In genomic region chr3:157447026-157447694, GRCh38 we compare ENCODE assay signal across 10 cellular contexts. TPM values are rescaled to one million over a fixed set of nuclear protein-coding genes. Genes with fewer than 3 reads are reported as not detected.
A peak's percentile ranks its signal among the peaks of the same experiment; 100 is the strongest.
DNase-seq lines count a peak whose midpoint lies in the region; ATAC-seq and TF ChIP-seq lines count a peak whose summit lies in the region.
"Had no signal": no experiment of that assay in that cellular context is flagged by ENCODE, and none has a peak within 500 bp of the region (broad histone marks: within the 10 kb centered on the region; RNA-seq: fewer than 3 reads in every experiment).

No MANE protein-coding gene starts in this region.

- H2AFZ ChIP-seq in GM23248, result no peak overlapping the region

- H3K9ac ChIP-seq in GM23248, result no peak overlapping the region

- H3K36me3 ChIP-seq in GM23248 (ENCODE audit: low read depth) (peaks cover 12% of the 10 kb centered on the region), RWPE2 (ENCODE audit: low read depth) (no peaks in the 10 kb centered on the region), uterus (no peaks in the 10 kb centered on the region)

- ATAC-seq in RWPE2 (ENCODE audit: low read depth) (peak; percentile 76), HG02884 (IDR thresholded peaks at IDR 0.05; ENCODE audit: unreplicated experiment) (no peak)

- H3K27me3 ChIP-seq in GM23248 (replicated peaks; ENCODE audit: insufficient read depth) (no peaks in the 10 kb centered on the region), RWPE2 (ENCODE audit: insufficient read depth, poor library complexity, severe bottlenecking) (no peaks in the 10 kb centered on the region), uterus (no peaks in the 10 kb centered on the region)

- intact Hi-C loops in uterus (cut with DNase I; ENCODE audit: low total_unique reads), result no loop called here

- no peaks in the 10 kb centered on the region for H4K20me1 ChIP-seq in GM23248 (ENCODE audit: insufficient read depth)

- H3K4me3 ChIP-seq in GM23248 (no peak overlapping the region), RWPE2 (ENCODE audit: severe bottlenecking) (no peak overlapping the region), foreskin fibroblast (ENCODE audit: low read depth in 1 of 2, low read length in 2 of 2) (no peak overlapping the region), uterus (no peak overlapping the region)

- no peaks in the 10 kb centered on the region for H3K79me2 ChIP-seq in GM23248 (ENCODE audit: insufficient read depth)

- H3F3A ChIP-seq in GM23248 (ENCODE audit: insufficient read depth), result peaks cover 54% of the 10 kb centered on the region

- H3K4me2 ChIP-seq in GM23248 (ENCODE audit: unreplicated experiment), result no peak overlapping the region

- no peaks in the 10 kb centered on the region for H3K9me2 ChIP-seq in GM23248 (ENCODE audit: insufficient read depth)

- no peak overlapping the region for H3K27ac ChIP-seq in 22Rv1
- peak overlapping the region; percentile 18 for H3K27ac ChIP-seq in GM23248
- H3K27ac ChIP-seq in RWPE2 (ENCODE audit: poor library complexity, severe bottlenecking), result no peak overlapping the region
- no peak overlapping the region for H3K27ac ChIP-seq in uterus

- 42 to 43% methylated on average over 3 of the region's 3 CpGs for WGBS in GM23248 (ENCODE audit: low coverage in 1 of 2, low lambda C conversion rate in 2 of 2, missing lambda C conversion rate in 2 of 2), 2 experiments

- TF ChIP-seq POLR2A in uterus (IDR thresholded peaks at IDR 0.05), result no peak

- peak; percentile 78 for DNase-seq in GM23248
- no peak for DNase-seq in RWPE2 (ENCODE audit: low spot score)
- DNase-seq in foreskin fibroblast, result peak; percentile 57 to 80
- no peak for DNase-seq in uterus
- DNase-seq in GM19240 (ENCODE audit: insufficient read length, low spot score), result no peak
- DNase-seq in effector CD4-positive, alpha-beta T cell, result no peak
- DNase-seq: central memory CD4-positive, alpha-beta T cell; NCI-H1417 treated with DMSO at 0.1 percent for 48 hours had no signal

- H3K4me1 ChIP-seq in GM23248 (ENCODE audit: insufficient read depth), result peaks cover 48% of the 10 kb centered on the region
- H3K4me1 ChIP-seq in RWPE2 (ENCODE audit: insufficient read depth, poor library complexity, severe bottlenecking), result peaks cover 15% of the 10 kb centered on the region
- no peaks in the 10 kb centered on the region for H3K4me1 ChIP-seq in uterus

- in situ Hi-C loops in GM23248 (cut with MboI), result no loop called here

- TF ChIP-seq CTCF in 22Rv1 (IDR thresholded peaks at IDR 0.05) (peak; percentile 55), RWPE2 (IDR thresholded peaks at IDR 0.05; ENCODE audit: poor library complexity, severe bottlenecking) (peak; percentile 89), foreskin fibroblast (IDR thresholded peaks at IDR 0.05; ENCODE audit: low read depth, low read length) (peak; percentile 86), uterus (IDR thresholded peaks at IDR 0.05) (peak in 1 of 4 experiments; percentile 47)

- H3K9me3 ChIP-seq in GM23248 (ENCODE audit: low read depth) (no peaks in the 10 kb centered on the region), RWPE2 (ENCODE audit: severe bottlenecking) (no peaks in the 10 kb centered on the region), uterus (no peaks in the 10 kb centered on the region)

RNA-seq across cellular contexts. Expression of gene PTX3, which starts 10.5 kb away (rescaled TPM):
- 267 and 300 TPM in 2 replicates for total RNA-seq in GM23248 (2014; rRNA removed; shearing (Covaris generic))
- polyA plus RNA-seq in GM23248 (2016; fragmentation: Nextera tagmentation; extraction: Ambion mirVana), result 251 and 261 TPM in 2 replicates
- total RNA-seq in uterus, result 1 to 10 TPM in 1 of 4 donors, under 1 TPM in 1, not detected in 2; 0.82 to 7.9 TPM

RNA-seq across cellular contexts. Expression of gene VEPH1, which starts 56.1 kb away (rescaled TPM):
- total RNA-seq in GM23248 (2014; rRNA removed; shearing (Covaris generic)), result 34.0 and 44.0 TPM in 2 replicates
- 35.3 and 36.8 TPM in 2 replicates for polyA plus RNA-seq in GM23248 (2016; fragmentation: Nextera tagmentation; extraction: Ambion mirVana)
- total RNA-seq in uterus, result 10 to 100 TPM in 1 of 4 donors, not detected in 3; 12.2 TPM

Comparison
In these comparisons a context has a peak if more than half of its experiments do, and no peak if none do; other contexts are left out.
1. DNase-seq: peak in GM23248 (single experiment) and foreskin fibroblast (2 of 2); none in RWPE2 (single experiment), uterus (0 of 2), GM19240 (single experiment) and effector CD4-positive, alpha-beta T cell (single experiment).
2. RNA of gene PTX3, which starts 10.5 kb away (total RNA-seq): 267 to 300 TPM in GM23248; 0.82 to 7.9 TPM in uterus; every median in the first group is over 10 times any median in the second.